ENCODE assay signal across 19 cellular contexts in the genomic region with DNA sequence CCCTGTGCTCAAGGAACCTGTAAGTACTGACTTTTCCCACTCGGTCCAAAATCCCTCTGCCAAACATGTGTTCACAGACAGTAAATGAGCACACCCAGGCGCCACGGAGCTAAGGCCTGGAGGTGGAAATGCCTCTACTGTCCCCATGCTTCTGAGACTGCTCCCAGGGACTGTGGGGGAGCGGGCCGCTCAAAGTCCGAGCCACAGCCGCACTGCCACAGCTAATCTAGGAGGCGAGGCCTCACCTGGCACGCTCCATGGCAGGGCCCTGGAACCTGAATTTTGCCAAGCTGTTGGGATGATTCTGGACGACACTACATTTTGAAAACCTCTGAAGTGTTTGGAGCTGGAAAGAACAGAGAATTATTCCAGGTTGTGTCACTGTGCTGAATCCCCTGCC.
DNase-seq lines count a peak whose midpoint lies in the region; ATAC-seq, FAIRE-seq and TF ChIP-seq lines count a peak whose summit lies in the region.
"Had no signal": no experiment of that assay in that cellular context is flagged by ENCODE, and none has a peak within 500 bp of the region (broad histone marks: within the 10 kb centered on the region; RNA-seq: fewer than 3 reads in every experiment).

No MANE protein-coding gene starts in this region.

- peak overlapping the region; percentile 9; the same call in 1 of the 2 replicates for H2BK15ac ChIP-seq in H1 (ENCODE audit: low read length)

- H3K23me2 ChIP-seq in H1 (ENCODE audit: low read depth, low read length), result no peaks in the 10 kb centered on the region

- H3K36me3 ChIP-seq in HUES6 (ENCODE audit: control insufficient read depth, insufficient read depth, low read length) (no peaks in the 10 kb centered on the region), H1 (ENCODE audit: control insufficient read depth in 2 of 4, insufficient read depth in 4 of 4, low read length in 3 of 4) (no peaks in the 10 kb centered on the region), upper lobe of right lung (peaks cover 14% of the 10 kb centered on the region), breast epithelium (no peaks in the 10 kb centered on the region)
- H3K36me3 ChIP-seq: Peyer's patch had no signal

- no peak overlapping the region for H3K14ac ChIP-seq in H1 (ENCODE audit: insufficient read length)

- no peak for DNase-seq in H1 (ENCODE audit: low read depth in 1 of 2, low spot score in 2 of 2)
- no peak for DNase-seq in left lobe of liver (ENCODE audit: low spot score)
- no peak for DNase-seq in upper lobe of right lung
- DNase-seq in breast epithelium (ENCODE audit: low spot score in 2 of 2), result no peak
- DNase-seq in activated naive CD4-positive, alpha-beta T cell treated with anti-CD3 and anti-CD28 coated beads, Interleukin-2, amount 50 U/mL, for 16 hours, result no peak
- DNase-seq: ACHN; CD4-positive, alpha-beta memory T cell; DMS79; GM23248; HFFc6; MM.1S; NCI-H1105; NCI-H187 treated with DMSO at 0.1 percent for 48 hours; NCI-H2171; Peyer's patch; SHP77 had no signal

- peak overlapping the region; percentile 24 for H4K5ac ChIP-seq in H1 (ENCODE audit: insufficient read length, low read depth, low read length)

- H2BK120ac ChIP-seq in H1 (replicated peaks; ENCODE audit: low read depth, low read length), result peak overlapping the region; percentile 94

- H3K9me3 ChIP-seq in HUES6 (ENCODE audit: control insufficient read depth, insufficient read depth, low read depth, low read length) (no peaks in the 10 kb centered on the region), H1 (ENCODE audit: insufficient read depth in 2 of 2, low read depth in 1 of 2, low read length in 1 of 2) (no peaks in the 10 kb centered on the region; a peak in 1 of 4 replicates), upper lobe of right lung (no peaks in the 10 kb centered on the region), breast epithelium (no peaks in the 10 kb centered on the region)
- H3K9me3 ChIP-seq: Peyer's patch had no signal

- H3K4me1 ChIP-seq in HUES6 (ENCODE audit: control insufficient read depth, insufficient read depth, low read length), result peaks cover 61% of the 10 kb centered on the region
- H3K4me1 ChIP-seq in H1 (replicated peaks in 1 of 4; ENCODE audit: control insufficient read depth in 3 of 4, insufficient read depth in 4 of 4, low read length in 3 of 4), result peaks cover 21 to 43% (median 33%) of the 10 kb centered on the region in 4 experiments
- peaks cover 9% of the 10 kb centered on the region for H3K4me1 ChIP-seq in upper lobe of right lung
- no peaks in the 10 kb centered on the region for H3K4me1 ChIP-seq in breast epithelium
- H3K4me1 ChIP-seq: Peyer's patch had no signal

- H2BK5ac ChIP-seq in H1 (ENCODE audit: low read depth, low read length), result peak overlapping the region; percentile 97

- no peak overlapping the region for H2AFZ ChIP-seq in H1 (ENCODE audit: low read length)
- H2AFZ ChIP-seq: GM23248 had no signal

- H3K9ac ChIP-seq in HUES6 (ENCODE audit: low read length) (no peak overlapping the region), H1 (replicated peaks in 1 of 4; ENCODE audit: extremely low read depth in 1 of 4, low read depth in 3 of 4, low read length in 3 of 4) (no peak overlapping the region)
- H3K9ac ChIP-seq: GM23248 had no signal

- H3K18ac ChIP-seq in H1 (ENCODE audit: extremely low read depth, low read length), result peak overlapping the region; percentile 98

- TF ChIP-seq EP300 in H1 (IDR thresholded peaks at IDR 0.05; ENCODE audit: borderline replicate concordance in 1 of 2, low read depth in 2 of 2, low read length in 2 of 2), result no peak

- peak overlapping the region; percentile 32 for H3K56ac ChIP-seq in H1 (replicated peaks; ENCODE audit: insufficient read length, low read depth, low read length)

- H3K23ac ChIP-seq in H1 (ENCODE audit: insufficient read length), result no peak overlapping the region

- H3K4me2 ChIP-seq in H1 (ENCODE audit: insufficient read depth in 1 of 2, low read depth in 2 of 2, low read length in 2 of 2), result peak overlapping the region; percentile 38 to 44; a peak in 2 of 4 replicates

- no peaks in the 10 kb centered on the region for H3K79me2 ChIP-seq in H1 (ENCODE audit: control insufficient read depth in 1 of 2, insufficient read depth in 2 of 2, low read length in 2 of 2)

- POLR2A ChIA-PET in H1 (lab: Charles Lee; ENCODE audit: partially characterized antibody), result no interaction called here

- 79% methylated on average over 10 of the region's 10 CpGs; no CpG with 5 or more reads in 1 of the 2 experiments for WGBS in H1 (ENCODE audit: extremely low coverage in 1 of 2, insufficient coverage in 1 of 2, insufficient read length in 1 of 2, insufficient replicate concordance in 2 of 2, low coverage in 1 of 2, low lambda C conversion rate in 2 of 2, missing lambda C conversion rate in 1 of 2), 2 experiments

- peak overlapping the region; percentile 99 for H3K4ac ChIP-seq in H1 (replicated peaks; ENCODE audit: insufficient read length, low read depth, low read length)

- ATAC-seq in left lobe of liver (peak; percentile 65), upper lobe of right lung (no peak), HG03460 (IDR thresholded peaks at IDR 0.05; ENCODE audit: unreplicated experiment) (no peak)

- no peaks in the 10 kb centered on the region for H4K20me1 ChIP-seq in H1 (replicated peaks in 1 of 2; ENCODE audit: control insufficient read depth in 1 of 2, insufficient read depth in 2 of 2, low read length in 2 of 2)

- TF ChIP-seq POLR2A in H1 (IDR thresholded peaks at IDR 0.05; ENCODE audit: control extremely low read depth in 1 of 2, low read depth in 2 of 2, low read length in 2 of 2) (no peak), breast epithelium (IDR thresholded peaks at IDR 0.05) (no peak)

- intact Hi-C loops in upper lobe of right lung (cut with DNase I) (no loop called here), breast epithelium (cut with DNase I; ENCODE audit: low total_unique reads) (no loop called here)

- CTCF ChIA-PET in H1 (lab: Charles Lee; ENCODE audit: partially characterized antibody), result interaction anchor here (1.2 to 1.8 kb wide), 2 partner anchors 12 to 36 kb away, joined by 3 to 7 read pairs; no protein-coding TSS in a partner anchor

- H2BK12ac ChIP-seq in H1 (ENCODE audit: low read depth, low read length), result peak overlapping the region; percentile 95

- H3K27me3 ChIP-seq in HUES6 (ENCODE audit: control insufficient read depth, insufficient read depth, low read length) (no peaks in the 10 kb centered on the region), H1 (replicated peaks in 1 of 4; ENCODE audit: control insufficient read depth in 3 of 4, extremely low read depth in 1 of 4, insufficient read depth in 3 of 4, low read length in 3 of 4) (no peaks in the 10 kb centered on the region), upper lobe of right lung (no peaks in the 10 kb centered on the region), breast epithelium (no peaks in the 10 kb centered on the region)
- H3K27me3 ChIP-seq: Peyer's patch had no signal

- H3K27ac ChIP-seq in HUES6 (ENCODE audit: low read depth, low read length) (peak overlapping the region; percentile 84), H1 (ENCODE audit: low read depth, low read length) (peak overlapping the region; percentile 75; the same call in 1 of the 2 replicates), upper lobe of right lung (peak overlapping the region; percentile 14), breast epithelium (peak overlapping the region in 1 of 2 donors; percentile 75)
- H3K27ac ChIP-seq: Peyer's patch had no signal

- no peak for FAIRE-seq in H1 (lab: Jason Lieb, UNC)
- FAIRE-seq: GM12891 had no signal

- TF ChIP-seq CTCF in H1 (IDR thresholded peaks at IDR 0.05; ENCODE audit: control extremely low read depth in 1 of 3, insufficient read depth in 1 of 3, low read depth in 1 of 3, low read length in 3 of 3) (no peak), upper lobe of right lung (IDR thresholded peaks at IDR 0.05) (no peak), breast epithelium (IDR thresholded peaks at IDR 0.05) (no peak)

- TF ChIP-seq RAD21 in H1 (IDR thresholded peaks at IDR 0.05 in 1 of 2, conservative IDR thresholded peaks at IDR 0.05 in 1 of 2; ENCODE audit: low read depth in 2 of 2, low read length in 2 of 2), result no peak

- no peaks in the 10 kb centered on the region for H3K79me1 ChIP-seq in H1 (ENCODE audit: low read depth, low read length)

- H2BK20ac ChIP-seq in H1 (ENCODE audit: low read length), result peak overlapping the region; percentile 98

- H3K4me3 ChIP-seq in HUES6 (ENCODE audit: low read depth, low read length) (no peak overlapping the region), H1 (ENCODE audit: extremely low read depth in 1 of 4, insufficient read depth in 2 of 4, low read depth in 3 of 4, low read length in 4 of 4) (no peak overlapping the region), upper lobe of right lung (no peak overlapping the region), breast epithelium (no peak overlapping the region)
- H3K4me3 ChIP-seq: GM23248, Peyer's patch had no signal

- peak overlapping the region; percentile 96 for H4K91ac ChIP-seq in H1 (replicated peaks; ENCODE audit: insufficient read length, low read length)

- peak overlapping the region; percentile 98; the same call in 1 of the 2 replicates for H2AK5ac ChIP-seq in H1 (ENCODE audit: low read depth, low read length)

- H4K8ac ChIP-seq in H1 (ENCODE audit: extremely low read depth, insufficient read depth, low read length), result no peak overlapping the region
